Comparison of ENCODE assay signal across 11 cellular contexts in the genomic region with DNA sequence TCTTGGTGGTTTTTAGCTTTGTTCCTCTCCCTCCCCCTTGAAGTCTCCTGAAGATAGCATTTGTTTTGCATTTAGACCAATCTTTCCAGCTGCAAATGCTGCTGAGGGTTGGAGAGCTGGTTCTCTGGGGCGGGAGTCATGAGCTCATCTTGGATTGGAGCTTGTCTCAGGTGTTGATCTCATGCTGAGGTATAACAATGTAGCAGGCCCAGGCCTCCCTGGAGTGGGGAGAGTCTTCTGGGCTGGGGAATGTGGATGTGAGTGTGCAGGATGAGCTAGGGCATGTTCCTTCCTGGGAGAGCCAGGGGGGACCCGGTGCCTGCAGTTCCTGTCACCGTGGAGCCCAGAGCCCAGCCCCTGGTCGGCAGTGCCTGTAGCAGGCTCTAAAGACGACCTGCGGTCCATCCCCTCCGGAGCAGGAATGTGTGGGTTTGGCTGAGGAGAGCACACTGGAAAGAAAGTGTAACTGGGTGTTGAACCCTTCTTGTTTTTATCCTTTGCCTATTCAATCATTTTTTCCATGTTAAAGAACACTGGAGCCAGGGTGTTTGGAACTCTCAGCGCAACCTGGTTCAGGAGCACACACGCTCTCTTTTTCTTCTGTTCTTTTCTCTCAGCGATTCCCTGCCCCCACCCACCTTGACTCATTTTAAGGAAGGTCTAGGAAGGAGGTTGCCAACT. TPM values are rescaled to one million over a fixed set of nuclear protein-coding genes. Genes with fewer than 3 reads are reported as not detected.
DNase-seq lines count a peak whose midpoint lies in the region; ATAC-seq and TF ChIP-seq lines count a peak whose summit lies in the region.
"Had no signal": no experiment of that assay in that cellular context is flagged by ENCODE, and none has a peak within 500 bp of the region (broad histone marks: within the 10 kb centered on the region; RNA-seq: fewer than 3 reads in every experiment).

No MANE protein-coding gene starts in this region.

- no peaks in the 10 kb centered on the region for H3K27me3 ChIP-seq in PC-3 (ENCODE audit: low read length)

- no peak overlapping the region for H2AFZ ChIP-seq in PC-3 (ENCODE audit: low read length)
- no peak overlapping the region for H2AFZ ChIP-seq in OCI-LY7 (ENCODE audit: low read length)

- H3K27ac ChIP-seq in C4-2B (peak overlapping the region; percentile 2; the same call in 1 of the 2 replicates), PC-3 (ENCODE audit: low read length) (0 out of 2 replicates have a peak overlapping the region, but pooled peaks have one; percentile 2), OCI-LY7 (ENCODE audit: low read depth, low read length, poor library complexity, severe bottlenecking) (no peak overlapping the region)
- H3K27ac ChIP-seq: neutrophil had no signal

- POLR2A ChIA-PET in PC-3 (lab: Charles Lee; ENCODE audit: unreplicated experiment): interaction anchor here (0.6 to 1.5 kb wide), 2 partner anchors 78 to 81 kb away, joined by 3 to 4 read pairs; no protein-coding TSS in a partner anchor
- POLR2A ChIA-PET in OCI-LY7 (lab: Charles Lee): no interaction called here

- H3K4me1 ChIP-seq in PC-3 (ENCODE audit: insufficient read depth, low read length) (peaks cover 46% of the 10 kb centered on the region), OCI-LY7 (ENCODE audit: insufficient read depth, low read length, poor library complexity, severe bottlenecking) (peaks cover 22% of the 10 kb centered on the region)

- H4K20me1 ChIP-seq in PC-3 (ENCODE audit: low read length) (no peaks in the 10 kb centered on the region), OCI-LY7 (ENCODE audit: insufficient read depth, low read length) (no peaks in the 10 kb centered on the region)

- CTCF ChIA-PET in PC-3 (lab: Charles Lee) (no interaction called here), OCI-LY7 (lab: Charles Lee; ENCODE audit: unreplicated experiment) (no interaction called here)

- H3K79me2 ChIP-seq in PC-3 (ENCODE audit: low read length) (peaks cover 93% of the 10 kb centered on the region), OCI-LY7 (ENCODE audit: insufficient read depth, low read depth, low read length) (peaks cover 4% of the 10 kb centered on the region; the same call in 1 of the 2 replicates)

- H3K36me3 ChIP-seq in PC-3 (ENCODE audit: low read depth, low read length): peaks cover 37% of the 10 kb centered on the region
- peaks cover 24% of the 10 kb centered on the region for H3K36me3 ChIP-seq in OCI-LY7 (ENCODE audit: insufficient read depth, low read length)
- H3K36me3 ChIP-seq: neutrophil had no signal

- intact Hi-C loops in PC-3 (cut with micrococcal nuclease) (no loop called here), OCI-LY7 (cut with micrococcal nuclease; ENCODE audit: unreplicated experiment) (loop anchor here (10.0 kb wide), 1 partner anchor 83 kb away; no protein-coding TSS in a partner anchor)

- 0 out of 2 replicates have a peak overlapping the region, but pooled peaks have one; percentile 1 for H3K9ac ChIP-seq in PC-3 (ENCODE audit: low read length)

- H3K4me3 ChIP-seq in PC-3 (ENCODE audit: low read length) (peak overlapping the region; percentile 62), foreskin fibroblast (ENCODE audit: low read depth in 1 of 2, low read length in 2 of 2) (peak overlapping the region; percentile 35 to 55), OCI-LY7 (ENCODE audit: low read depth, low read length, poor library complexity, severe bottlenecking) (no peak overlapping the region)

- no peaks in the 10 kb centered on the region for H3K9me3 ChIP-seq in PC-3 (ENCODE audit: low read length)
- no peaks in the 10 kb centered on the region for H3K9me3 ChIP-seq in OCI-LY7 (ENCODE audit: low read length)
- H3K9me3 ChIP-seq: neutrophil had no signal

- no peak for TF ChIP-seq CTCF in C4-2B (conservative IDR thresholded peaks at IDR 0.05)
- no peak for TF ChIP-seq CTCF in PC-3 (conservative IDR thresholded peaks at IDR 0.05; ENCODE audit: low read depth, low read length)
- TF ChIP-seq CTCF in foreskin fibroblast (IDR thresholded peaks at IDR 0.05; ENCODE audit: low read depth, low read length): no peak
- TF ChIP-seq CTCF in OCI-LY7 (conservative IDR thresholded peaks at IDR 0.05; ENCODE audit: low read length): no peak

- no peaks in the 10 kb centered on the region for H3F3A ChIP-seq in PC-3 (ENCODE audit: low read length, unreplicated experiment)

- H3K4me2 ChIP-seq in PC-3 (ENCODE audit: low read length) (peak overlapping the region; percentile 90), OCI-LY7 (ENCODE audit: low read length) (no peak overlapping the region)

- peak; percentile 43 for DNase-seq in PC-3
- peak in 1 of 2 donors; percentile 42 for DNase-seq in foreskin fibroblast
- peak; percentile 52 for DNase-seq in putamen (ENCODE audit: low spot score)
- DNase-seq in OCI-LY7 (ENCODE audit: low spot score): no peak
- DNase-seq: CD4-positive, alpha-beta memory T cell; NCI-H526 had no signal

- no TSS peak for BruUV-seq in PC-3 (replicated peaks; lab: Mats Ljungman, UMichigan)
- no TSS peak for BruUV-seq in OCI-LY7 (replicated peaks; lab: Mats Ljungman, UMichigan)

- peak; percentile 4; the same call in 1 of the 2 replicates for ATAC-seq in PC-3
- ATAC-seq in GM21381 (IDR thresholded peaks at IDR 0.05; ENCODE audit: unreplicated experiment): no peak
- no peak for ATAC-seq in GM19324 (IDR thresholded peaks at IDR 0.05; ENCODE audit: low FRiP score, unreplicated experiment)
- ATAC-seq in HG03108 (IDR thresholded peaks at IDR 0.05; ENCODE audit: unreplicated experiment): no peak

- H3K9me2 ChIP-seq in PC-3 (replicated peaks; ENCODE audit: low read length) (no peaks in the 10 kb centered on the region), OCI-LY7 (ENCODE audit: insufficient read depth, low read length) (no peaks in the 10 kb centered on the region)

RNA-seq across cellular contexts. Expression of gene ZNF532, which starts 2.7 kb away (rescaled TPM):
- total RNA-seq in PC-3 (2014; rRNA removed): 47.3 and 62.6 TPM in 2 replicates
- 10.4 and 21.3 TPM in 2 replicates for total RNA-seq in OCI-LY7 (2014; rRNA removed; shearing (Covaris generic))
- 18.7 and 25.1 TPM in 2 replicates for total RNA-seq in OCI-LY7 (2022)
